In the genomic region with DNA sequence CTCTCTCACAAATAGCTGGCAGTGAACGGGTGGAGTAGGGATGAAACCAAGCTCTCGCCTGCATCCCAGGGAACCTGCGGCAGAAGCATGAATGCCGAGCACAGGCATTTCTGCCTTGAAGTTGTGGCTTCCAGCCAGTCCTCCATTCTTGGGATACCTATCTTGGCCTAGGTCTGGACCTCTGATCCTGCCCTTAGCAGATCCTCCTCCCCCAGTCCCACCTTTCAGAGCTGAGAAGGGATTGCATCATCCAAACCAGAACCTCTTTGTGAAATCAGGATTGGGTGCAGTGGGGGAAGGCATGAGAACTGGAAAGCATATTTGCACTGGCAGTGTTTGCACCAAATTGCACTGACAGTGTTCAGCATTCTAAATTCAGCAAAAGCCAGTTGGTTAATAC, we compare ENCODE assay signal across 1 cellular context.
TF ChIP-seq lines count a peak whose summit lies in the region.

No MANE protein-coding gene starts in this region.

TF ChIP-seq in HepG2, 621 proteins besides CTCF, POLR2A, EP300 and RAD21 (continues in another document):
- TF ChIP-seq, protein P1, sequence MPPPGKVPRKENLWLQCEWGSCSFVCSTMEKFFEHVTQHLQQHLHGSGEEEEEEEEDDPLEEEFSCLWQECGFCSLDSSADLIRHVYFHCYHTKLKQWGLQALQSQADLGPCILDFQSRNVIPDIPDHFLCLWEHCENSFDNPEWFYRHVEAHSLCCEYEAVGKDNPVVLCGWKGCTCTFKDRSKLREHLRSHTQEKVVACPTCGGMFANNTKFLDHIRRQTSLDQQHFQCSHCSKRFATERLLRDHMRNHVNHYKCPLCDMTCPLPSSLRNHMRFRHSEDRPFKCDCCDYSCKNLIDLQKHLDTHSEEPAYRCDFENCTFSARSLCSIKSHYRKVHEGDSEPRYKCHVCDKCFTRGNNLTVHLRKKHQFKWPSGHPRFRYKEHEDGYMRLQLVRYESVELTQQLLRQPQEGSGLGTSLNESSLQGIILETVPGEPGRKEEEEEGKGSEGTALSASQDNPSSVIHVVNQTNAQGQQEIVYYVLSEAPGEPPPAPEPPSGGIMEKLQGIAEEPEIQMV (CRISPR knock-in tag; IDR thresholded peaks at IDR 0.05; ENCODE audit: low read depth): no peak
- peak; percentile 82 for TF ChIP-seq GATAD2A (CRISPR knock-in tag; IDR thresholded peaks at IDR 0.05)
- no peak for TF ChIP-seq ZNF251 (CRISPR knock-in tag; IDR thresholded peaks at IDR 0.05)
- TF ChIP-seq ZNF543 (CRISPR knock-in tag; IDR thresholded peaks at IDR 0.05): no peak
- no peak for TF ChIP-seq KAT8 (CRISPR knock-in tag; IDR thresholded peaks at IDR 0.05)
- TF ChIP-seq, protein P2, sequence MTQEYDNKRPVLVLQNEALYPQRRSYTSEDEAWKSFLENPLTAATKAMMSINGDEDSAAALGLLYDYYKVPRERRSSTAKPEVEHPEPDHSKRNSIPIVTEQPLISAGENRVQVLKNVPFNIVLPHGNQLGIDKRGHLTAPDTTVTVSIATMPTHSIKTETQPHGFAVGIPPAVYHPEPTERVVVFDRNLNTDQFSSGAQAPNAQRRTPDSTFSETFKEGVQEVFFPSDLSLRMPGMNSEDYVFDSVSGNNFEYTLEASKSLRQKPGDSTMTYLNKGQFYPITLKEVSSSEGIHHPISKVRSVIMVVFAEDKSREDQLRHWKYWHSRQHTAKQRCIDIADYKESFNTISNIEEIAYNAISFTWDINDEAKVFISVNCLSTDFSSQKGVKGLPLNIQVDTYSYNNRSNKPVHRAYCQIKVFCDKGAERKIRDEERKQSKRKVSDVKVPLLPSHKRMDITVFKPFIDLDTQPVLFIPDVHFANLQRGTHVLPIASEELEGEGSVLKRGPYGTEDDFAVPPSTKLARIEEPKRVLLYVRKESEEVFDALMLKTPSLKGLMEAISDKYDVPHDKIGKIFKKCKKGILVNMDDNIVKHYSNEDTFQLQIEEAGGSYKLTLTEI (CRISPR knock-in tag; conservative IDR thresholded peaks at IDR 0.05): no peak
- no peak for TF ChIP-seq SCMH1 (CRISPR knock-in tag; IDR thresholded peaks at IDR 0.05; ENCODE audit: borderline replicate concordance)
- TF ChIP-seq, protein P3, sequence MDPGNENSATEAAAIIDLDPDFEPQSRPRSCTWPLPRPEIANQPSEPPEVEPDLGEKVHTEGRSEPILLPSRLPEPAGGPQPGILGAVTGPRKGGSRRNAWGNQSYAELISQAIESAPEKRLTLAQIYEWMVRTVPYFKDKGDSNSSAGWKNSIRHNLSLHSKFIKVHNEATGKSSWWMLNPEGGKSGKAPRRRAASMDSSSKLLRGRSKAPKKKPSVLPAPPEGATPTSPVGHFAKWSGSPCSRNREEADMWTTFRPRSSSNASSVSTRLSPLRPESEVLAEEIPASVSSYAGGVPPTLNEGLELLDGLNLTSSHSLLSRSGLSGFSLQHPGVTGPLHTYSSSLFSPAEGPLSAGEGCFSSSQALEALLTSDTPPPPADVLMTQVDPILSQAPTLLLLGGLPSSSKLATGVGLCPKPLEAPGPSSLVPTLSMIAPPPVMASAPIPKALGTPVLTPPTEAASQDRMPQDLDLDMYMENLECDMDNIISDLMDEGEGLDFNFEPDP (CRISPR knock-in tag; conservative IDR thresholded peaks at IDR 0.05): no peak
- no peak for TF ChIP-seq KLF9 (CRISPR knock-in tag; IDR thresholded peaks at IDR 0.05; ENCODE audit: low read depth)
- TF ChIP-seq ARHGAP35 (CRISPR knock-in tag; IDR thresholded peaks at IDR 0.05; ENCODE audit: borderline replicate concordance): no peak
- no peak for TF ChIP-seq ZNF441 (CRISPR knock-in tag; IDR thresholded peaks at IDR 0.05; ENCODE audit: borderline replicate concordance)
- TF ChIP-seq, protein P4, sequence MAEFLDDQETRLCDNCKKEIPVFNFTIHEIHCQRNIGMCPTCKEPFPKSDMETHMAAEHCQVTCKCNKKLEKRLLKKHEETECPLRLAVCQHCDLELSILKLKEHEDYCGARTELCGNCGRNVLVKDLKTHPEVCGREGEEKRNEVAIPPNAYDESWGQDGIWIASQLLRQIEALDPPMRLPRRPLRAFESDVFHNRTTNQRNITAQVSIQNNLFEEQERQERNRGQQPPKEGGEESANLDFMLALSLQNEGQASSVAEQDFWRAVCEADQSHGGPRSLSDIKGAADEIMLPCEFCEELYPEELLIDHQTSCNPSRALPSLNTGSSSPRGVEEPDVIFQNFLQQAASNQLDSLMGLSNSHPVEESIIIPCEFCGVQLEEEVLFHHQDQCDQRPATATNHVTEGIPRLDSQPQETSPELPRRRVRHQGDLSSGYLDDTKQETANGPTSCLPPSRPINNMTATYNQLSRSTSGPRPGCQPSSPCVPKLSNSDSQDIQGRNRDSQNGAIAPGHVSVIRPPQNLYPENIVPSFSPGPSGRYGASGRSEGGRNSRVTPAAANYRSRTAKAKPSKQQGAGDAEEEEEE (CRISPR knock-in tag; IDR thresholded peaks at IDR 0.05; ENCODE audit: borderline replicate concordance): no peak
- TF ChIP-seq, protein P5, sequence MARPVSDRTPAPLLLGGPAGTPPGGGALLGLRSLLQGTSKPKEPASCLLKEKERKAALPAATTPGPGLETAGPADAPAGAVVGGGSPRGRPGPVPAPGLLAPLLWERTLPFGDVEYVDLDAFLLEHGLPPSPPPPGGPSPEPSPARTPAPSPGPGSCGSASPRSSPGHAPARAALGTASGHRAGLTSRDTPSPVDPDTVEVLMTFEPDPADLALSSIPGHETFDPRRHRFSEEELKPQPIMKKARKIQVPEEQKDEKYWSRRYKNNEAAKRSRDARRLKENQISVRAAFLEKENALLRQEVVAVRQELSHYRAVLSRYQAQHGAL (CRISPR knock-in tag; IDR thresholded peaks at IDR 0.05; ENCODE audit: not compliant biosample characterization): no peak
- no peak for TF ChIP-seq PHB2 (IDR thresholded peaks at IDR 0.05; ENCODE audit: partially characterized antibody)
- no peak for TF ChIP-seq NFATC3 (CRISPR knock-in tag; IDR thresholded peaks at IDR 0.05)
- no peak for TF ChIP-seq SNAPC2 (CRISPR knock-in tag; IDR thresholded peaks at IDR 0.05)
- TF ChIP-seq, protein P6, sequence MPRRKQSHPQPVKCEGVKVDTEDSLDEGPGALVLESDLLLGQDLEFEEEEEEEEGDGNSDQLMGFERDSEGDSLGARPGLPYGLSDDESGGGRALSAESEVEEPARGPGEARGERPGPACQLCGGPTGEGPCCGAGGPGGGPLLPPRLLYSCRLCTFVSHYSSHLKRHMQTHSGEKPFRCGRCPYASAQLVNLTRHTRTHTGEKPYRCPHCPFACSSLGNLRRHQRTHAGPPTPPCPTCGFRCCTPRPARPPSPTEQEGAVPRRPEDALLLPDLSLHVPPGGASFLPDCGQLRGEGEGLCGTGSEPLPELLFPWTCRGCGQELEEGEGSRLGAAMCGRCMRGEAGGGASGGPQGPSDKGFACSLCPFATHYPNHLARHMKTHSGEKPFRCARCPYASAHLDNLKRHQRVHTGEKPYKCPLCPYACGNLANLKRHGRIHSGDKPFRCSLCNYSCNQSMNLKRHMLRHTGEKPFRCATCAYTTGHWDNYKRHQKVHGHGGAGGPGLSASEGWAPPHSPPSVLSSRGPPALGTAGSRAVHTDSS (CRISPR knock-in tag; conservative IDR thresholded peaks at IDR 0.05): no peak
- no peak for TF ChIP-seq SIN3A (IDR thresholded peaks at IDR 0.05; ENCODE audit: borderline replicate concordance, low read depth, low read length)
- TF ChIP-seq ZNF724P (CRISPR knock-in tag; IDR thresholded peaks at IDR 0.05; ENCODE audit: borderline replicate concordance): no peak
- no peak for TF ChIP-seq ZFP36L2 (CRISPR knock-in tag; IDR thresholded peaks at IDR 0.05)
- no peak for TF ChIP-seq HDAC6 (IDR thresholded peaks at IDR 0.05; ENCODE audit: low read depth, low read length)
- no peak for TF ChIP-seq ZNF224 (CRISPR knock-in tag; IDR thresholded peaks at IDR 0.05)
- TF ChIP-seq, protein P7, sequence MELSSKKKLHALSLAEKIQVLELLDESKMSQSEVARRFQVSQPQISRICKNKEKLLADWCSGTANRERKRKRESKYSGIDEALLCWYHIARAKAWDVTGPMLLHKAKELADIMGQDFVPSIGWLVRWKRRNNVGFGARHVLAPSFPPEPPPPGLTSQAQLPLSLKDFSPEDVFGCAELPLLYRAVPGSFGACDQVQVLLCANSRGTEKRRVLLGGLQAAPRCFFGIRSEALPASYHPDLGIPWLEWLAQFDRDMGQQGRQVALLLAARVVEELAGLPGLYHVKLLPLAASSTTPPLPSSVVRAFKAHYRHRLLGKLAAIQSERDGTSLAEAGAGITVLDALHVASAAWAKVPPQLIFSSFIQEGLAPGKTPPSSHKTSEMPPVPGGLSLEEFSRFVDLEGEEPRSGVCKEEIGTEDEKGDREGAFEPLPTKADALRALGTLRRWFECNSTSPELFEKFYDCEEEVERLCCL (CRISPR knock-in tag; IDR thresholded peaks at IDR 0.05; ENCODE audit: borderline replicate concordance): no peak
- peak; percentile 68; the same call in 1 of the 2 replicates for TF ChIP-seq ZNF331 (CRISPR knock-in tag; IDR thresholded peaks at IDR 0.05)
- no peak for TF ChIP-seq MEIS1 (CRISPR knock-in tag; IDR thresholded peaks at IDR 0.05; ENCODE audit: borderline replicate concordance)
- no peak for TF ChIP-seq ZNF101 (CRISPR knock-in tag; IDR thresholded peaks at IDR 0.05; ENCODE audit: borderline replicate concordance, low read depth)
- TF ChIP-seq KLF12 (CRISPR knock-in tag; IDR thresholded peaks at IDR 0.05; ENCODE audit: borderline replicate concordance): no peak
- TF ChIP-seq SSRP1 (CRISPR knock-in tag; IDR thresholded peaks at IDR 0.05): no peak
- TF ChIP-seq HOXA3 (CRISPR knock-in tag; IDR thresholded peaks at IDR 0.05): peak; percentile 52; the same call in 1 of the 2 replicates
- TF ChIP-seq, protein P8, sequence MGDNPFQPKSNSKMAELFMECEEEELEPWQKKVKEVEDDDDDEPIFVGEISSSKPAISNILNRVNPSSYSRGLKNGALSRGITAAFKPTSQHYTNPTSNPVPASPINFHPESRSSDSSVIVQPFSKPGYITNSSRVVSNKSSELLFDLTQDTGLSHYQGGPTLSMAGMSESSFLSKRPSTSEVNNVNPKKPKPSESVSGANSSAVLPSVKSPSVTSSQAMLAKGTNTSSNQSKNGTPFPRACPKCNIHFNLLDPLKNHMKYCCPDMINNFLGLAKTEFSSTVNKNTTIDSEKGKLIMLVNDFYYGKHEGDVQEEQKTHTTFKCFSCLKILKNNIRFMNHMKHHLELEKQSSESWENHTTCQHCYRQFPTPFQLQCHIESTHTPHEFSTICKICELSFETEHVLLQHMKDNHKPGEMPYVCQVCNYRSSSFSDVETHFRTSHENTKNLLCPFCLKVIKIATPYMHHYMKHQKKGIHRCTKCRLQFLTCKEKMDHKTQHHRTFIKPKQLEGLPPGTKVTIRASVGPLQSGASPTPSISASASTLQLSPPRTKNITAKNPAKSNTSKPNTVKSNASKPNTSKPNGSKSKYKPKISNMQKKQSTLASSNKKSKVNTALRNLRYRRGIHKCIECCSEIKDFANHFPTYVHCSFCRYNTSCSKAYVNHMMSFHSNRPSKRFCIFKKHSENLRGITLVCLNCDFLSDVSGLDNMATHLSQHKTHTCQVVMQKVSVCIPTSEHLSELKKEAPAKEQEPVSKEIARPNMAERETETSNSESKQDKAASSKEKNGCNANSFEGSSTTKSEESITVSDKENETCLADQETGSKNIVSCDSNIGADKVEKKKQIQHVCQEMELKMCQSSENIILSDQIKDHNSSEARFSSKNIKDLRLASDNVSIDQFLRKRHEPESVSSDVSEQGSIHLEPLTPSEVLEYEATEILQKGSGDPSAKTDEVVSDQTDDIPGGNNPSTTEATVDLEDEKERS (CRISPR knock-in tag; IDR thresholded peaks at IDR 0.05): no peak
- TF ChIP-seq SETDB1 (CRISPR knock-in tag; IDR thresholded peaks at IDR 0.05; ENCODE audit: borderline replicate concordance): no peak
- TF ChIP-seq RXRB (CRISPR knock-in tag; IDR thresholded peaks at IDR 0.05; ENCODE audit: borderline replicate concordance): no peak
- no peak for TF ChIP-seq RCOR2 (CRISPR knock-in tag; IDR thresholded peaks at IDR 0.05)
- TF ChIP-seq ZBTB42 (CRISPR knock-in tag; IDR thresholded peaks at IDR 0.05): no peak
- TF ChIP-seq CBFB (CRISPR knock-in tag; IDR thresholded peaks at IDR 0.05): no peak
- TF ChIP-seq, protein P9, sequence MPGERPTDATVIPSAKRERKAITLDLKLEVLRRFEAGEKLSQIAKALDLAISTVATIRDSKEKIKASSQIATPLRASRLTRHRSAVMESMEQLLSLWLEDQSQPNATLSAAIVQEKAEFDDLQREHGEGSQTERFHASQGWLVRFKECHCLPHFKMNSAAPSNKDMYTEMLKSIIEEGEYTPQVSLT (CRISPR knock-in tag; IDR thresholded peaks at IDR 0.05; ENCODE audit: borderline replicate concordance, low read depth): no peak
- TF ChIP-seq ATRX (CRISPR knock-in tag; IDR thresholded peaks at IDR 0.05; ENCODE audit: borderline replicate concordance): no peak
- peak; percentile 53; the same call in 1 of the 2 replicates for TF ChIP-seq HDAC1 (CRISPR knock-in tag; IDR thresholded peaks at IDR 0.05)
- TF ChIP-seq SRSF1 (optimal IDR thresholded peaks at IDR 0.05; ENCODE audit: low read depth, low read length): no peak
- no peak for TF ChIP-seq BORCS8-MEF2B (CRISPR knock-in tag; IDR thresholded peaks at IDR 0.05)
- no peak for TF ChIP-seq ETV6 (CRISPR knock-in tag; conservative IDR thresholded peaks at IDR 0.05)
- TF ChIP-seq KDM4B (CRISPR knock-in tag; IDR thresholded peaks at IDR 0.05): no peak
- TF ChIP-seq NR3C1 (CRISPR knock-in tag; IDR thresholded peaks at IDR 0.05): no peak
- TF ChIP-seq GFI1 (CRISPR knock-in tag; IDR thresholded peaks at IDR 0.05; ENCODE audit: borderline replicate concordance): 0 out of 2 replicates have a peak, but pooled peaks have one; percentile 50
